25 cellular contexts compared by ENCODE assay signal in genomic region chr20:13586133-13586532, GRCh38. TPM values are rescaled to one million over a fixed set of nuclear protein-coding genes. Genes with fewer than 3 reads are reported as not detected.
DNase-seq lines count a peak whose midpoint lies in the region; ATAC-seq, FAIRE-seq and TF ChIP-seq lines count a peak whose summit lies in the region.
"Had no signal": no experiment of that assay in that cellular context is flagged by ENCODE, and none has a peak within 500 bp of the region (broad histone marks: within the 10 kb centered on the region; RNA-seq: fewer than 3 reads in every experiment).

No MANE protein-coding gene starts in this region.

- no peaks in the 10 kb centered on the region for H4K20me1 ChIP-seq in SK-N-SH (ENCODE audit: insufficient read depth)
- H4K20me1 ChIP-seq in K562 (replicated peaks; ENCODE audit: control insufficient read depth, insufficient read depth, low read length) = no peaks in the 10 kb centered on the region
- H4K20me1 ChIP-seq: BLaER1 had no signal

- H3K27ac ChIP-seq in SK-N-SH (ENCODE audit: low read depth in 2 of 2, low read length in 1 of 2) (no peak overlapping the region), A673 (ENCODE audit: low read depth, low read length, poor library complexity, severe bottlenecking) (peak overlapping the region; percentile 90), K562 (ENCODE audit: extremely low read depth, low read depth, low read length) (no peak overlapping the region), gastrocnemius medialis (no peak overlapping the region)
- H3K27ac ChIP-seq: 22Rv1, A549, BLaER1 had no signal

- TF ChIP-seq RAD21 in SK-N-SH (IDR thresholded peaks at IDR 0.05; ENCODE audit: low read length) = no peak
- TF ChIP-seq RAD21 in K562 (CRISPR knock-in tag; conservative IDR thresholded peaks at IDR 0.05 in 1 of 2, IDR thresholded peaks at IDR 0.05 in 1 of 2) = no peak

- H3K36me3 Mint-ChIP-seq in endothelial cell (ENCODE audit: low read depth, unreplicated experiment) = peaks cover 27% of the 10 kb centered on the region

- H2AFZ ChIP-seq in SK-N-SH (ENCODE audit: low read depth) (no peak overlapping the region), K562 (ENCODE audit: low read depth, low read length) (no peak overlapping the region)

- H3K4me3 ChIP-seq in SK-N-SH (ENCODE audit: low read depth in 2 of 2, low read length in 1 of 2) = no peak overlapping the region
- H3K4me3 ChIP-seq in A673 (ENCODE audit: low read depth, low read length, poor library complexity, severe bottlenecking) = no peak overlapping the region
- no peak overlapping the region for H3K4me3 ChIP-seq in K562
- H3K4me3 ChIP-seq in gastrocnemius medialis = no peak overlapping the region
- H3K4me3 ChIP-seq: A549, BLaER1 had no signal

- in situ Hi-C loops in K562 (cut with MboI) = no loop called here
- in situ Hi-C loops in gastrocnemius medialis (cut with MboI; ENCODE audit: low sequenced_read_pairs in 4 of 4) = no loop called here

- H3K4me3 Mint-ChIP-seq in endothelial cell (ENCODE audit: unreplicated experiment) = peak overlapping the region; percentile 42
- H3K4me3 Mint-ChIP-seq: CD14-positive monocyte; CD4-positive, alpha-beta memory T cell; CD4-positive, CD25-positive, alpha-beta regulatory T cell; CD8-positive, alpha-beta memory T cell had no signal

- H3K27ac Mint-ChIP-seq in endothelial cell (ENCODE audit: unreplicated experiment) = no peak overlapping the region
- H3K27ac Mint-ChIP-seq: CD14-positive monocyte; CD4-positive, alpha-beta memory T cell; CD4-positive, CD25-positive, alpha-beta regulatory T cell; CD8-positive, alpha-beta memory T cell had no signal

- ATAC-seq in SK-N-SH treated with all-trans-retinoic acid at 6 μM for 48 hours = no peak
- no peak for ATAC-seq in K562
- no peak for ATAC-seq in gastrocnemius medialis
- ATAC-seq in HG03159 (IDR thresholded peaks at IDR 0.05; ENCODE audit: unreplicated experiment) = no peak
- ATAC-seq: A549 had no signal

- no peaks in the 10 kb centered on the region for H3K9me3 Mint-ChIP-seq in endothelial cell (ENCODE audit: unreplicated experiment)

- no peak overlapping the region for H3K4me2 ChIP-seq in SK-N-SH
- H3K4me2 ChIP-seq in K562 (ENCODE audit: insufficient read depth, low read length) = no peak overlapping the region
- H3K4me2 ChIP-seq: A549, BLaER1 had no signal

- H3F3A ChIP-seq in SK-N-SH (replicated peaks; ENCODE audit: insufficient read depth) = no peaks in the 10 kb centered on the region

- no peak overlapping the region for H3K9ac ChIP-seq in SK-N-SH
- H3K9ac ChIP-seq in K562 (ENCODE audit: insufficient read depth in 1 of 2, low read depth in 2 of 2, low read length in 2 of 2) = no peak overlapping the region
- H3K9ac ChIP-seq: BLaER1 had no signal

- CTCF ChIA-PET in SK-N-SH (lab: Yijun Ruan, JAX) (no interaction called here), A673 (lab: Charles Lee) (no interaction called here), K562 (lab: Yijun Ruan, JAX; ENCODE audit: low intra/inter-chr PET ratio) (no interaction called here)

- peaks cover 17 to 22% of the 10 kb centered on the region in 2 experiments for H3K36me3 ChIP-seq in SK-N-SH (replicated peaks in 1 of 2; ENCODE audit: control insufficient read depth in 1 of 2, insufficient read depth in 2 of 2, low read length in 1 of 2)
- H3K36me3 ChIP-seq in A673 (ENCODE audit: insufficient read depth, low read length, poor library complexity, severe bottlenecking) = peaks cover 34% of the 10 kb centered on the region
- no peaks in the 10 kb centered on the region for H3K36me3 ChIP-seq in K562 (ENCODE audit: control insufficient read depth, insufficient read depth, low read length)
- H3K36me3 ChIP-seq in gastrocnemius medialis = peaks cover 0 to 6% of the 10 kb centered on the region in 2 donors

- POLR2A ChIA-PET in SK-N-SH (lab: Yijun Ruan, JAX) = no interaction called here
- POLR2A ChIA-PET in A673 (lab: Charles Lee; ENCODE audit: low non-redundant PET) = interaction anchor here (0.6 kb wide), 1 partner anchor 1487 kb away, joined by 18 read pairs; no protein-coding TSS in a partner anchor
- POLR2A ChIA-PET in K562 (lab: Yijun Ruan, JAX) = no interaction called here

- no peaks in the 10 kb centered on the region for H3K9me1 ChIP-seq in K562 (ENCODE audit: control insufficient read depth, insufficient read depth, low read length)

- TF ChIP-seq CTCF in SK-N-SH (IDR thresholded peaks at IDR 0.05) = no peak
- TF ChIP-seq CTCF in A673 (conservative IDR thresholded peaks at IDR 0.05; ENCODE audit: low read depth, low read length) = no peak
- no peak for TF ChIP-seq CTCF in K562 (IDR thresholded peaks at IDR 0.05 in 2 of 3, conservative IDR thresholded peaks at IDR 0.05 in 1 of 3; ENCODE audit: insufficient read depth in 2 of 3, low read depth in 1 of 3, low read length in 3 of 3)
- TF ChIP-seq CTCF in endothelial cell (IDR thresholded peaks at IDR 0.05; ENCODE audit: unreplicated experiment) = no peak
- no peak for TF ChIP-seq CTCF in gastrocnemius medialis (IDR thresholded peaks at IDR 0.05 in 4 of 5, conservative IDR thresholded peaks at IDR 0.05 in 1 of 5)

- TF ChIP-seq EP300 in SK-N-SH (IDR thresholded peaks at IDR 0.05; ENCODE audit: borderline replicate concordance in 1 of 2, low read depth in 1 of 2, low read length in 1 of 2) (no peak), K562 (IDR thresholded peaks at IDR 0.05; ENCODE audit: low read length) (no peak)

- H3K9me2 ChIP-seq in SK-N-SH = no peaks in the 10 kb centered on the region

- H3K27me3 ChIP-seq in SK-N-SH (ENCODE audit: insufficient read depth) = no peaks in the 10 kb centered on the region
- H3K27me3 ChIP-seq in A673 (replicated peaks; ENCODE audit: insufficient read depth, low read depth, low read length, poor library complexity) = no peaks in the 10 kb centered on the region
- no peaks in the 10 kb centered on the region for H3K27me3 ChIP-seq in K562 (ENCODE audit: control insufficient read depth in 2 of 2, insufficient read depth in 2 of 2, low read length in 2 of 2)
- no peaks in the 10 kb centered on the region for H3K27me3 ChIP-seq in gastrocnemius medialis
- H3K27me3 ChIP-seq: BE2C, BLaER1 had no signal

- no peak for FAIRE-seq in K562 (lab: Jason Lieb, UNC)
- FAIRE-seq: A549, GM12891, GM19239 had no signal

- H3K79me2 ChIP-seq in SK-N-SH (ENCODE audit: insufficient read depth) (no peaks in the 10 kb centered on the region), K562 (ENCODE audit: control insufficient read depth, insufficient read depth, low read length) (no peaks in the 10 kb centered on the region)

- no peaks in the 10 kb centered on the region; a peak in 1 of 4 replicates for H3K4me1 ChIP-seq in SK-N-SH (ENCODE audit: control insufficient read depth in 1 of 2, insufficient read depth in 2 of 2, low read depth in 1 of 2, low read length in 1 of 2)
- H3K4me1 ChIP-seq in A673 (ENCODE audit: insufficient read depth, low read length, poor library complexity, severe bottlenecking) = peaks cover 29% of the 10 kb centered on the region
- H3K4me1 ChIP-seq in K562 (replicated peaks in 1 of 2; ENCODE audit: control insufficient read depth in 2 of 2, insufficient read depth in 2 of 2, low read length in 2 of 2) = no peaks in the 10 kb centered on the region
- H3K4me1 ChIP-seq in gastrocnemius medialis = no peaks in the 10 kb centered on the region
- H3K4me1 ChIP-seq: A549, BE2C, BLaER1 had no signal

- TF ChIP-seq POLR2A in K562 (conservative IDR thresholded peaks at IDR 0.05) (no peak), gastrocnemius medialis (IDR thresholded peaks at IDR 0.05) (no peak)

- no peaks in the 10 kb centered on the region for H3K27me3 Mint-ChIP-seq in endothelial cell (ENCODE audit: unreplicated experiment)
- H3K27me3 Mint-ChIP-seq: CD4-positive, alpha-beta memory T cell; CD4-positive, CD25-positive, alpha-beta regulatory T cell; CD8-positive, alpha-beta memory T cell had no signal

- H3K9me3 ChIP-seq in SK-N-SH = no peaks in the 10 kb centered on the region
- peaks cover 37% of the 10 kb centered on the region for H3K9me3 ChIP-seq in A673 (ENCODE audit: low read depth, low read length, poor library complexity, severe bottlenecking)
- no peaks in the 10 kb centered on the region for H3K9me3 ChIP-seq in K562 (replicated peaks; ENCODE audit: control insufficient read depth, insufficient read depth, low read depth, low read length)
- H3K9me3 ChIP-seq in gastrocnemius medialis = no peaks in the 10 kb centered on the region
- H3K9me3 ChIP-seq: BE2C had no signal

- no TSS peak for BruUV-seq in A673 (replicated peaks; lab: Mats Ljungman, UMichigan)
- BruUV-seq in K562 (replicated peaks; lab: Mats Ljungman, UMichigan) = no TSS peak

- DNase-seq in SK-N-SH = no peak
- DNase-seq in A673 (ENCODE audit: low spot score) = no peak
- DNase-seq in K562 (ENCODE audit: extremely low read depth in 1 of 4, low spot score in 3 of 4) = no peak
- no peak for DNase-seq in endothelial cell (ENCODE audit: low spot score)
- DNase-seq in gastrocnemius medialis = no peak
- DNase-seq: ACHN; BE2C; C1 segment of cervical spinal cord; CD4-positive, alpha-beta memory T cell; CD4-positive, CD25-positive, alpha-beta regulatory T cell; CD8-positive, alpha-beta memory T cell; COR-L47; DMS 273 treated with DMSO at 0.1 percent for 48 hours; DMS153; DMS53; DMS79; GF-D8 had no signal

- intact Hi-C loops in A673 (cut with micrococcal nuclease; ENCODE audit: unreplicated experiment) (no loop called here), K562 (cut with micrococcal nuclease) (no loop called here), gastrocnemius medialis (cut with DNase I; ENCODE audit: low total_unique reads) (no loop called here)

- no peaks in the 10 kb centered on the region for H3K4me1 Mint-ChIP-seq in endothelial cell (ENCODE audit: unreplicated experiment)
- H3K4me1 Mint-ChIP-seq: CD14-positive monocyte had no signal

RNA-seq across cellular contexts. Expression of gene TASP1, which starts 52.6 kb away (rescaled TPM):
- polyA plus RNA-seq in SK-N-SH (2012; rRNA removed) = 5.9 and 8.3 TPM in 2 replicates
- polyA plus RNA-seq in SK-N-SH (2012; cell fraction: cytosol; rRNA removed) = 7.9 and 9.8 TPM in 2 replicates
- polyA plus RNA-seq in SK-N-SH (2012; cell fraction: nucleus; rRNA removed) = 3.0 and 7.5 TPM in 2 replicates
- total RNA-seq in A673 (2021) = 15.6 and 16.5 TPM in 2 replicates
- total RNA-seq in K562 (2011; cell fraction: chromatin; rRNA removed; ENCODE audit: low replicate concordance) = 24.9 and 39.3 TPM in 2 replicates
- 9.3 and 14.9 TPM in 2 replicates for total RNA-seq in K562 (2011; cell fraction: nucleolus; rRNA removed)
- total RNA-seq in K562 (2011; cell fraction: nucleoplasm; rRNA removed) = 16.5 and 18.9 TPM in 2 replicates
- total RNA-seq in K562 (2014; rRNA removed) = 5.1 and 5.2 TPM in 2 replicates
- 7.1 and 8.3 TPM in 2 replicates for total RNA-seq in K562 (2014; rRNA removed; fragmentation: Illumina TruSeq; extraction: Trizol)
- 5.4 and 6.4 TPM in 2 replicates for total RNA-seq in K562 (2015; rRNA removed; fragmentation: Illumina TruSeq; extraction: Trizol)
- 5.4 and 5.9 TPM in 2 replicates for total RNA-seq in K562 (2021)
- polyA plus RNA-seq in K562 (2011; rRNA removed) = 8.3 and 11.4 TPM in 2 replicates
- polyA plus RNA-seq in K562 (2011; cell fraction: cytosol; rRNA removed) = 1.9 and 5.8 TPM in 2 replicates
- 7.0 and 14.3 TPM in 2 replicates for polyA plus RNA-seq in K562 (2011; cell fraction: nucleus; rRNA removed)
- polyA plus RNA-seq in K562 (2012) = 4.4 TPM in 2 replicates
- polyA plus RNA-seq in K562 (2014; fragmentation: Illumina TruSeq; extraction: Trizol) = 3.7 and 4.6 TPM in 2 replicates
- 10 to 100 TPM in 1 of 2 experiments, 1 to 10 TPM in 1; 8.6 to 10.6 TPM for polyA plus RNA-seq in K562 (2014; fragmentation: Nextera tagmentation; extraction: Ambion mirVana)
- 5.1 and 6.4 TPM in 2 replicates for polyA plus RNA-seq in K562 (2014; rRNA removed)
- 18.3 and 40.1 TPM in 2 replicates for polyA minus RNA-seq in K562 (2011; rRNA and poly(A)+ RNA removed)
- 2.8 and 8.0 TPM in 2 replicates for polyA minus RNA-seq in K562 (2011; cell fraction: cytosol; rRNA and poly(A)+ RNA removed)
- 19.5 and 53.2 TPM in 2 replicates for polyA minus RNA-seq in K562 (2011; cell fraction: nucleus; rRNA and poly(A)+ RNA removed)
- total RNA-seq in endothelial cell (ENCODE audit: unreplicated experiment) = 15.9 TPM
- 1 to 10 TPM; 1.7 to 4.2 (median 2.7) TPM for total RNA-seq in gastrocnemius medialis
